ENCODE assay signal across 13 cellular contexts in genomic region chr13:79194727-79195126, GRCh38.
DNase-seq lines count a peak whose midpoint lies in the region; ATAC-seq lines count a peak whose summit lies in the region.
"Had no signal": no experiment of that assay in that cellular context is flagged by ENCODE, and none has a peak within 500 bp of the region (broad histone marks: within the 10 kb centered on the region; RNA-seq: fewer than 3 reads in every experiment).

No MANE protein-coding gene starts in this region.

- no peaks in the 10 kb centered on the region for H3K27me3 ChIP-seq in CD4-positive, alpha-beta memory T cell (ENCODE audit: insufficient read depth, low read length)

- CTCF ChIA-PET in CD4-positive, alpha-beta memory T cell (lab: Charles Lee; ENCODE audit: partially characterized antibody) = interaction anchor here (1.1 kb wide), 1 partner anchor 9 kb away, joined by 3 read pairs; no protein-coding TSS in a partner anchor

- POLR2A ChIA-PET in CD4-positive, alpha-beta memory T cell (lab: Charles Lee; ENCODE audit: partially characterized antibody) = no interaction called here

- H3K36me3 ChIP-seq in CD4-positive, alpha-beta memory T cell (ENCODE audit: insufficient read depth, low read length) = no peaks in the 10 kb centered on the region
- H3K36me3 ChIP-seq: lower lobe of right lung had no signal

- peak overlapping the region; percentile 28 for H3K4me3 Mint-ChIP-seq in activated T-helper 17 cell treated with anti-CD3 and anti-CD28 coated beads, Interleukin-2, amount 50 U/mL, for 72 hours
- H3K4me3 Mint-ChIP-seq in CD4-positive, alpha-beta memory T cell = peak overlapping the region in 1 of 8 donors; percentile 49

- no peak for DNase-seq in AML-193 (lab: John Stamatoyannopoulos, UW)
- no peak for DNase-seq in CD4-positive, alpha-beta memory T cell
- DNase-seq in kidney glomerular epithelial cell (lab: John Stamatoyannopoulos, UW) = no peak
- no peak for DNase-seq in posterior vena cava (ENCODE audit: low spot score)
- DNase-seq: activated CD4-positive, CD25-positive, alpha-beta regulatory T cell treated with anti-CD3 and anti-CD28 coated beads, Interleukin-2, amount 50 U/mL, for 72 hours; DMS79; lower lobe of right lung; NCI-H1436 treated with DMSO at 0.1 percent for 48 hours had no signal

- H3K27ac Mint-ChIP-seq in activated T-helper 17 cell treated with anti-CD3 and anti-CD28 coated beads, Interleukin-2, amount 50 U/mL, for 72 hours = peak overlapping the region; percentile 43
- H3K27ac Mint-ChIP-seq in CD4-positive, alpha-beta memory T cell = peak overlapping the region in 3 of 7 donors; percentile 9 to 88 (median 21)

- intact Hi-C loops in CD4-positive, alpha-beta memory T cell (cut with micrococcal nuclease) = no loop called here
- intact Hi-C loops in posterior vena cava (cut with DNase I) = no loop called here

- H3K27me3 Mint-ChIP-seq in activated T-helper 17 cell treated with anti-CD3 and anti-CD28 coated beads, Interleukin-2, amount 50 U/mL, for 72 hours = no peaks in the 10 kb centered on the region
- H3K27me3 Mint-ChIP-seq in CD4-positive, alpha-beta memory T cell = no peaks in the 10 kb centered on the region

- H3K27ac ChIP-seq in CD4-positive, alpha-beta memory T cell (ENCODE audit: low read depth, low read length) = no peak overlapping the region
- H3K27ac ChIP-seq: lower lobe of right lung had no signal

- H3K4me1 ChIP-seq in CD4-positive, alpha-beta memory T cell (ENCODE audit: insufficient read depth, low read length) = peaks cover 17% of the 10 kb centered on the region

- peaks cover 36% of the 10 kb centered on the region for H3K4me1 Mint-ChIP-seq in activated T-helper 17 cell treated with anti-CD3 and anti-CD28 coated beads, Interleukin-2, amount 50 U/mL, for 72 hours
- H3K4me1 Mint-ChIP-seq in CD4-positive, alpha-beta memory T cell = peaks cover 19 to 32% (median 26%) of the 10 kb centered on the region in 4 donors

- ATAC-seq in GM18858 (IDR thresholded peaks at IDR 0.05; ENCODE audit: unreplicated experiment) (peak; percentile 18), GM21447 (IDR thresholded peaks at IDR 0.05; ENCODE audit: unreplicated experiment) (peak; percentile 31), HG03103 (IDR thresholded peaks at IDR 0.05; ENCODE audit: low read depth, unreplicated experiment) (peak; percentile 25)
- no peak for ATAC-seq in activated T-helper 17 cell treated with anti-CD3 and anti-CD28 coated beads, Interleukin-2, amount 50 U/mL, for 72 hours (replicated peaks)
- ATAC-seq: lower lobe of right lung, Panc1 had no signal

- no peaks in the 10 kb centered on the region for H3K9me3 ChIP-seq in CD4-positive, alpha-beta memory T cell (ENCODE audit: control insufficient read depth in 1 of 2, low read length in 2 of 2)
- H3K9me3 ChIP-seq: lower lobe of right lung had no signal

- H3K36me3 Mint-ChIP-seq in activated T-helper 17 cell treated with anti-CD3 and anti-CD28 coated beads, Interleukin-2, amount 50 U/mL, for 72 hours (ENCODE audit: low read depth) = no peaks in the 10 kb centered on the region
- H3K36me3 Mint-ChIP-seq in CD4-positive, alpha-beta memory T cell = no peaks in the 10 kb centered on the region

- no peak overlapping the region for H3K4me3 ChIP-seq in CD4-positive, alpha-beta memory T cell (ENCODE audit: low read length in 2 of 2)
- H3K4me3 ChIP-seq: lower lobe of right lung had no signal

- H3K9me3 Mint-ChIP-seq in activated T-helper 17 cell treated with anti-CD3 and anti-CD28 coated beads, Interleukin-2, amount 50 U/mL, for 72 hours = no peaks in the 10 kb centered on the region
- no peaks in the 10 kb centered on the region for H3K9me3 Mint-ChIP-seq in CD4-positive, alpha-beta memory T cell
